ENCODE assay signal across 21 cellular contexts in the genomic region with DNA sequence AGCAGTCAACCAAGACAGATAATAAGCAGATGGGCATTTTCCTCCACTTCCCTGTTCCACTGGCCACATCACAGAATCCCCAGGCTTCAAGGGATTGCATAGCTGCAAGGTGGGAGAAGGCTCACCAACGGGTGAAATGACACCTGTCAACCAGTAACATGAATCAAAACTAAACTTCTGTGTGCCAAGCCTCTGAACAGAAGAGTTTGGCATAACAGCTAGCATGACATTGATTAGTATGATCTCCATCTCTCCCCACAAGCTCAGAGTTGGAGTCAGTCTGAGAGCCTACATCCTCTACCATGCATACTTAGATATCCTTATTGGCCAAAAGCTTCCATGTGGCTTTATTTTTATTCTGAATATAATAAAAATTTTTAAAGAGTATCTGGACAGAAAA.
"Had no signal": no experiment of that assay in that cellular context is flagged by ENCODE, and none has a peak within 500 bp of the region (broad histone marks: within the 10 kb centered on the region; RNA-seq: fewer than 3 reads in every experiment).

No MANE protein-coding gene starts in this region.

- H3K4me1 ChIP-seq: esophagus squamous epithelium, parathyroid adenoma, prostate gland, right lobe of liver had no signal

- DNase-seq: effector memory CD8-positive, alpha-beta T cell; esophagus squamous epithelium; foreskin fibroblast; head of caudate nucleus; left colon; left ventricle myocardium superior; mesenchymal stem cell; naive B cell; occipital lobe; right lobe of liver; spleen; stimulated activated CD4-positive, alpha-beta T cell treated with anti-CD3 and anti-CD28 coated beads, Interleukin-15, amount 100 ng/mL, for 24 hours; stimulated activated CD4-positive, alpha-beta T cell treated with anti-CD3 and anti-CD28 coated beads, Interleukin-1b, Interleukin-23, amount 100 ng/mL, for 48 hours; stimulated activated CD4-positive, alpha-beta T cell treated with anti-CD3 and anti-CD28 coated beads, Interleukin-4, amount 100 ng/mL, for 24 hours; stimulated activated naive B cell treated with anti-CD40 and anti-IgM and Interleukin-4, amounts not matched to agents 10 μg/mL and 1 μg/mL and 100 μg/mL, for 72 hours; trophoblast cell had no signal

- H3K9me3 ChIP-seq: esophagus squamous epithelium, prostate gland, right lobe of liver, spleen had no signal

- ATAC-seq: effector memory CD8-positive, alpha-beta T cell; left colon; left ventricle myocardium superior had no signal

- H3K4me2 ChIP-seq: hepatocyte had no signal

- H3K27me3 ChIP-seq: esophagus squamous epithelium, hepatocyte, right lobe of liver had no signal

- H3K27ac Mint-ChIP-seq: effector memory CD8-positive, alpha-beta T cell; nephron; stimulated activated naive B cell treated with anti-CD40 and anti-IgM and Interleukin-4, amounts not matched to agents 10 μg/mL and 1 μg/mL and 100 μg/mL, for 72 hours had no signal

- H3K27ac ChIP-seq: esophagus squamous epithelium, hepatocyte, parathyroid adenoma, prostate gland, right lobe of liver, spleen had no signal

- H3K36me3 ChIP-seq: esophagus squamous epithelium, prostate gland, right lobe of liver, spleen had no signal

- H3K4me1 Mint-ChIP-seq: nephron had no signal

- H3K9ac ChIP-seq: parathyroid adenoma had no signal

- H3K4me3 Mint-ChIP-seq: effector memory CD8-positive, alpha-beta T cell; naive B cell; nephron; stimulated activated naive B cell treated with anti-CD40 and anti-IgM and Interleukin-4, amounts not matched to agents 10 μg/mL and 1 μg/mL and 100 μg/mL, for 72 hours had no signal

- H3K4me3 ChIP-seq: esophagus squamous epithelium, hepatocyte, lung, prostate gland, right lobe of liver, spleen had no signal
